ENCODE assay signal across 37 cellular contexts in the genomic region with DNA sequence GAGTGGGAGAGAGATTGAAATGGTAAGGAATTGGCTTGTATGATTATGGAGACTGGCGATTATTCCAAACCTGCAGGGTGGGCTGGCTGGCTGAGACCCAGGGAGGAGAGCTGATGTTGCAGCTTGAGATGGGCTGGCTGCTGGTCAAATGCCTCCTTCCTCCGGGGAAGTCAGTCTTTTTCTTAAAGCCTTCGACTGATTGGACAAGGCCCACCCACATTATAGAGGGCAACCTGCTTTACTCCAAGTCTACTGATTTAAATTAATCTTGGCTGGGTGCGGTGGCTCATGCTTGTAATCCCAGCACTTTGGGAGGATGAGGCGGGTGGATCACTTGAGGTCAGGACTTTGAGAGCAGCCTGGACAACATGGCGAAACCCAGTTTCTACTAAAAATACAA. TPM values are rescaled to one million over a fixed set of nuclear protein-coding genes. Genes with fewer than 3 reads are reported as not detected.
"Had no signal": no experiment of that assay in that cellular context is flagged by ENCODE, and none has a peak within 500 bp of the region (broad histone marks: within the 10 kb centered on the region; RNA-seq: fewer than 3 reads in every experiment).

No MANE protein-coding gene starts in this region.

- DNase-seq: activated CD4-positive, alpha-beta T cell treated with anti-CD3 and anti-CD28 coated beads for 1 hour; activated CD4-positive, alpha-beta T cell treated with anti-CD3 and anti-CD28 coated beads, Interleukin-2, amount 10 ng/mL, durations not matched to agents 7 days and 5 days; activated CD4-positive, CD25-positive, alpha-beta regulatory T cell; activated CD8-positive, alpha-beta memory T cell treated with anti-CD3 and anti-CD28 coated beads, Interleukin-2, amount 50 U/mL, for 4 hours; activated CD8-positive, alpha-beta T cell treated with anti-CD3 and anti-CD28 coated beads for 36 hours; activated effector memory CD4-positive, alpha-beta T cell treated with anti-CD3 and anti-CD28 coated beads, Interleukin-2, amount 50 U/mL, for 16 hours; activated gamma-delta T cell treated with Interleukin-2 at 50 U/mL for 16 hours; activated naive CD4-positive, alpha-beta T cell; activated naive CD4-positive, alpha-beta T cell treated with anti-CD3 and anti-CD28 coated beads for 36 hours; activated naive CD4-positive, alpha-beta T cell treated with anti-CD3 and anti-CD28 coated beads, Interleukin-2, amount 50 U/mL, for 16 hours; activated naive CD8-positive, alpha-beta T cell treated with anti-CD3 and anti-CD28 coated beads for 36 hours; activated T-cell treated with anti-CD3 and anti-CD28 coated beads for 4 hours; activated T-cell treated with anti-CD3 and anti-CD28 coated beads, Interleukin-2, amount 50 U/mL, for 1 hour; activated T-cell treated with anti-CD3 and anti-CD28 coated beads, Interleukin-2, amount 50 U/mL, for 4 hours; activated T-cell treated with anti-CD3 and anti-CD28 coated beads, Interleukin-2, amount 50 U/mL, for 72 hours; amniotic stem cell; aorta; body of pancreas; brain microvascular endothelial cell; central memory CD4-positive, alpha-beta T cell; T-helper 1 cell; T-helper 2 cell; T-helper 9 cell had no signal

- H3K27ac Mint-ChIP-seq: activated CD4-positive, alpha-beta T cell treated with anti-CD3 and anti-CD28 coated beads for 36 hours; activated CD4-positive, alpha-beta T cell treated with anti-CD3 and anti-CD28 coated beads, Interleukin-2, amount 10 ng/mL, durations not matched to agents 7 days and 5 days; activated CD8-positive, alpha-beta T cell treated with anti-CD3 and anti-CD28 coated beads for 36 hours; activated naive CD4-positive, alpha-beta T cell treated with anti-CD3 and anti-CD28 coated beads for 36 hours; activated naive CD4-positive, alpha-beta T cell treated with anti-CD3 and anti-CD28 coated beads, Interleukin-2, amount 50 U/mL, for 72 hours; activated naive CD8-positive, alpha-beta T cell treated with anti-CD3 and anti-CD28 coated beads for 36 hours; activated T-cell treated with anti-CD3 and anti-CD28 coated beads, Interleukin-2, amount 50 U/mL, for 72 hours; activated T-helper 1 cell treated with anti-CD3 and anti-CD28 coated beads, Interleukin-12 subunit alpha, Interleukin-12 subunit beta, Interleukin-2, Interleukin-4 antibody, amounts not matched to agents 30 ng/mL and 10 ng/mL and 1 ng/mL, durations not matched to agents 14 hours and 24 hours and 36 hours; activated T-helper 17 cell treated with anti-CD3 and anti-CD28 coated beads, Interleukin-2, amount 50 U/mL, for 72 hours; T-helper 1 cell treated with Interleukin-12 subunit alpha and Interleukin-12 subunit beta and Interleukin-4 antibody, amounts not matched to agents 30 μg/mL and 1 μg/mL, for 36 hours; T-helper 2 cell treated with Interferon-gamma antibody and Interleukin-4, amounts not matched to agents 5 μg/mL and 100 μg/mL, for 36 hours had no signal

- H3K9me3 ChIP-seq: adrenal gland, body of pancreas, breast epithelium had no signal

- H3K4me1 Mint-ChIP-seq: activated CD4-positive, alpha-beta T cell treated with anti-CD3 and anti-CD28 coated beads for 36 hours; activated naive CD8-positive, alpha-beta T cell treated with anti-CD3 and anti-CD28 coated beads for 36 hours; activated T-helper 17 cell treated with anti-CD3 and anti-CD28 coated beads, Interleukin-2, amount 50 U/mL, for 72 hours had no signal

- H3K27ac ChIP-seq: body of pancreas, brain microvascular endothelial cell, breast epithelium, VCaP had no signal

- H3K9me3 Mint-ChIP-seq: activated CD4-positive, alpha-beta T cell treated with anti-CD3 and anti-CD28 coated beads, Interleukin-2, amount 10 ng/mL, durations not matched to agents 7 days and 5 days; activated CD8-positive, alpha-beta T cell treated with anti-CD3 and anti-CD28 coated beads for 36 hours; activated naive CD4-positive, alpha-beta T cell treated with anti-CD3 and anti-CD28 coated beads for 36 hours; activated naive CD4-positive, alpha-beta T cell treated with anti-CD3 and anti-CD28 coated beads, Interleukin-2, amount 50 U/mL, for 72 hours; activated naive CD8-positive, alpha-beta T cell treated with anti-CD3 and anti-CD28 coated beads for 36 hours; activated T-cell treated with anti-CD3 and anti-CD28 coated beads, Interleukin-2, amount 50 U/mL, for 4 hours; activated T-cell treated with anti-CD3 and anti-CD28 coated beads, Interleukin-2, amount 50 U/mL, for 72 hours; activated T-helper 1 cell treated with anti-CD3 and anti-CD28 coated beads, Interleukin-12 subunit alpha, Interleukin-12 subunit beta, Interleukin-2, Interleukin-4 antibody, amounts not matched to agents 30 ng/mL and 10 ng/mL and 1 ng/mL, durations not matched to agents 14 hours and 24 hours and 36 hours; activated T-helper 17 cell treated with anti-CD3 and anti-CD28 coated beads, Interleukin-2, amount 50 U/mL, for 72 hours; T-helper 1 cell treated with Interleukin-12 subunit alpha and Interleukin-12 subunit beta and Interleukin-4 antibody, amounts not matched to agents 30 μg/mL and 1 μg/mL, for 36 hours; T-helper 2 cell treated with Interferon-gamma antibody and Interleukin-4, amounts not matched to agents 5 μg/mL and 100 μg/mL, for 36 hours had no signal

- H3K27me3 ChIP-seq: adrenal gland, body of pancreas, brain microvascular endothelial cell, breast epithelium had no signal

- H3K36me3 Mint-ChIP-seq: activated naive CD4-positive, alpha-beta T cell treated with anti-CD3 and anti-CD28 coated beads, Interleukin-2, amount 50 U/mL, for 72 hours; activated naive CD8-positive, alpha-beta T cell treated with anti-CD3 and anti-CD28 coated beads for 36 hours had no signal

- H3K4me3 ChIP-seq: adrenal gland, body of pancreas, breast epithelium had no signal

- FAIRE-seq: astrocyte, TTC549 had no signal

- H3K4me1 ChIP-seq: body of pancreas, breast epithelium had no signal

- H3K4me3 Mint-ChIP-seq: activated CD4-positive, alpha-beta T cell treated with anti-CD3 and anti-CD28 coated beads for 36 hours; activated CD4-positive, alpha-beta T cell treated with anti-CD3 and anti-CD28 coated beads, Interleukin-2, amount 10 ng/mL, durations not matched to agents 7 days and 5 days; activated CD8-positive, alpha-beta T cell treated with anti-CD3 and anti-CD28 coated beads for 36 hours; activated naive CD4-positive, alpha-beta T cell treated with anti-CD3 and anti-CD28 coated beads for 36 hours; activated naive CD8-positive, alpha-beta T cell treated with anti-CD3 and anti-CD28 coated beads for 36 hours; activated T-cell treated with anti-CD3 and anti-CD28 coated beads, Interleukin-2, amount 50 U/mL, for 4 hours; activated T-cell treated with anti-CD3 and anti-CD28 coated beads, Interleukin-2, amount 50 U/mL, for 72 hours; activated T-helper 1 cell treated with anti-CD3 and anti-CD28 coated beads, Interleukin-12 subunit alpha, Interleukin-12 subunit beta, Interleukin-2, Interleukin-4 antibody, amounts not matched to agents 30 ng/mL and 10 ng/mL and 1 ng/mL, durations not matched to agents 14 hours and 24 hours and 36 hours; activated T-helper 17 cell treated with anti-CD3 and anti-CD28 coated beads, Interleukin-2, amount 50 U/mL, for 72 hours; T-helper 1 cell treated with Interleukin-12 subunit alpha and Interleukin-12 subunit beta and Interleukin-4 antibody, amounts not matched to agents 30 μg/mL and 1 μg/mL, for 36 hours; T-helper 2 cell treated with Interferon-gamma antibody and Interleukin-4, amounts not matched to agents 5 μg/mL and 100 μg/mL, for 36 hours had no signal

- H3K36me3 ChIP-seq: adrenal gland, brain microvascular endothelial cell, breast epithelium had no signal

- ATAC-seq: activated CD4-positive, alpha-beta T cell treated with anti-CD3 and anti-CD28 coated beads for 36 hours; activated CD4-positive, CD25-positive, alpha-beta regulatory T cell treated with anti-CD3 and anti-CD28 coated beads, Interleukin-2, amount 50 U/mL, for 24 hours; activated naive CD4-positive, alpha-beta T cell treated with anti-CD3 and anti-CD28 coated beads, Interleukin-2, amount 50 U/mL, for 72 hours; activated T-cell treated with anti-CD3 and anti-CD28 coated beads, Interleukin-2, amount 50 U/mL, for 4 hours; activated T-cell treated with anti-CD3 and anti-CD28 coated beads, Interleukin-2, amount 50 U/mL, for 72 hours; activated T-helper 17 cell treated with anti-CD3 and anti-CD28 coated beads, Interleukin-2, amount 50 U/mL, for 72 hours; body of pancreas had no signal

RNA-seq across cellular contexts. Expression of a gene that starts 58.4 kb away (rescaled TPM):
- total RNA-seq: activated CD4-positive, alpha-beta T cell treated with anti-CD3 and anti-CD28 coated beads for 36 hours; activated CD4-positive, alpha-beta T cell treated with anti-CD3 and anti-CD28 coated beads, Interleukin-2, amount 10 ng/mL, durations not matched to agents 7 days and 5 days; activated CD8-positive, alpha-beta memory T cell treated with anti-CD3 and anti-CD28 coated beads for 36 hours; activated CD8-positive, alpha-beta T cell treated with anti-CD3 and anti-CD28 coated beads for 36 hours; activated naive CD4-positive, alpha-beta T cell treated with anti-CD3 and anti-CD28 coated beads for 36 hours; activated naive CD4-positive, alpha-beta T cell treated with anti-CD3 and anti-CD28 coated beads, Interleukin-2, amount 50 U/mL, for 72 hours; activated naive CD8-positive, alpha-beta T cell treated with anti-CD3 and anti-CD28 coated beads for 36 hours; activated T-helper 1 cell treated with anti-CD3 and anti-CD28 coated beads, Interleukin-12 subunit alpha, Interleukin-12 subunit beta, Interleukin-2, Interleukin-4 antibody, amounts not matched to agents 30 ng/mL and 10 ng/mL and 1 ng/mL, durations not matched to agents 14 hours and 24 hours and 36 hours; activated T-helper 17 cell treated with anti-CD3 and anti-CD28 coated beads, Interleukin-2, amount 50 U/mL, for 72 hours; aorta; breast epithelium; cardiac septum had no signal
- polyA plus RNA-seq: aorta had no signal
